Comparison of ENCODE assay signal across 1 cellular context in genomic region chr9:113361304-113362018, GRCh38.
TF ChIP-seq lines count a peak whose summit lies in the region.

No MANE protein-coding gene starts in this region.

TF ChIP-seq in IMR-90, 13 proteins besides CTCF, POLR2A, EP300 and RAD21 (continued from another document):
- TF ChIP-seq ELK1 (IDR thresholded peaks at IDR 0.05; ENCODE audit: borderline replicate concordance, low read depth, low read length): no peak
- TF ChIP-seq MAFK (IDR thresholded peaks at IDR 0.05; ENCODE audit: low read depth, low read length): no peak
- no peak for TF ChIP-seq RFX5 (IDR thresholded peaks at IDR 0.05; ENCODE audit: low read depth, low read length)
TF ChIP-seq in IMR-90: peak in this region for 0.
